In genomic region chr14:86363047-86363446, GRCh38 we compare ENCODE assay signal across 34 cellular contexts.
"Had no signal": no experiment of that assay in that cellular context is flagged by ENCODE, and none has a peak within 500 bp of the region (broad histone marks: within the 10 kb centered on the region; RNA-seq: fewer than 3 reads in every experiment).

No MANE protein-coding gene starts in this region.

- H3K36me3 Mint-ChIP-seq: activated CD4-positive, alpha-beta memory T cell treated with anti-CD3 and anti-CD28 coated beads for 36 hours; activated naive CD4-positive, alpha-beta T cell treated with anti-CD3 and anti-CD28 coated beads, Interleukin-2, amount 50 U/mL, for 72 hours; activated naive CD8-positive, alpha-beta T cell treated with anti-CD3 and anti-CD28 coated beads for 36 hours had no signal

- H3K4me3 ChIP-seq: adrenal gland, body of pancreas, breast epithelium had no signal

- H3K27ac ChIP-seq: adrenal gland, body of pancreas, brain microvascular endothelial cell, breast epithelium, VCaP had no signal

- H3K27me3 Mint-ChIP-seq: activated B cell treated with CpG ODN at 0.5 μM for 24 hours; activated CD4-positive, alpha-beta memory T cell treated with anti-CD3 and anti-CD28 coated beads for 36 hours; activated CD4-positive, alpha-beta T cell treated with anti-CD3 and anti-CD28 coated beads, Interleukin-2, amount 10 ng/mL, durations not matched to agents 24 days and 14 days; activated naive CD8-positive, alpha-beta T cell treated with anti-CD3 and anti-CD28 coated beads for 36 hours; activated T-helper 17 cell treated with anti-CD3 and anti-CD28 coated beads, Interleukin-2, amount 50 U/mL, for 72 hours had no signal

- H3K4me1 ChIP-seq: adrenal gland, body of pancreas, breast epithelium had no signal

- H3K4me3 Mint-ChIP-seq: activated B cell treated with CpG ODN at 0.5 μM for 24 hours; activated CD4-positive, alpha-beta memory T cell treated with anti-CD3 and anti-CD28 coated beads for 36 hours; activated CD4-positive, alpha-beta T cell treated with anti-CD3 and anti-CD28 coated beads, Interleukin-2, amount 10 ng/mL, durations not matched to agents 24 days and 14 days; activated naive CD4-positive, alpha-beta T cell treated with anti-CD3 and anti-CD28 coated beads for 36 hours; activated naive CD8-positive, alpha-beta T cell treated with anti-CD3 and anti-CD28 coated beads for 36 hours; activated T-cell treated with anti-CD3 and anti-CD28 coated beads, Interleukin-2, amount 50 U/mL, for 4 hours; activated T-cell treated with anti-CD3 and anti-CD28 coated beads, Interleukin-2, amount 50 U/mL, for 72 hours; activated T-helper 1 cell treated with anti-CD3 and anti-CD28 coated beads, Interleukin-12 subunit alpha, Interleukin-12 subunit beta, Interleukin-2, Interleukin-4 antibody, amounts not matched to agents 30 ng/mL and 10 ng/mL and 1 ng/mL, durations not matched to agents 14 hours and 24 hours and 36 hours; activated T-helper 17 cell treated with anti-CD3 and anti-CD28 coated beads, Interleukin-2, amount 50 U/mL, for 72 hours; T-helper 1 cell treated with Interleukin-12 subunit alpha and Interleukin-12 subunit beta and Interleukin-4 antibody, amounts not matched to agents 30 μg/mL and 1 μg/mL, for 36 hours; T-helper 2 cell treated with Interferon-gamma antibody and Interleukin-4, amounts not matched to agents 5 μg/mL and 100 μg/mL, for 36 hours had no signal

- H3K27me3 ChIP-seq: adrenal gland, body of pancreas, brain microvascular endothelial cell, breast epithelium had no signal

- H3K9me3 Mint-ChIP-seq: activated B cell treated with CpG ODN at 0.5 μM for 24 hours; activated CD4-positive, alpha-beta memory T cell treated with anti-CD3 and anti-CD28 coated beads for 36 hours; activated naive CD4-positive, alpha-beta T cell treated with anti-CD3 and anti-CD28 coated beads for 36 hours; activated naive CD4-positive, alpha-beta T cell treated with anti-CD3 and anti-CD28 coated beads, Interleukin-2, amount 50 U/mL, for 72 hours; activated naive CD8-positive, alpha-beta T cell treated with anti-CD3 and anti-CD28 coated beads for 36 hours; activated T-helper 1 cell treated with anti-CD3 and anti-CD28 coated beads, Interleukin-12 subunit alpha, Interleukin-12 subunit beta, Interleukin-2, Interleukin-4 antibody, amounts not matched to agents 30 ng/mL and 10 ng/mL and 1 ng/mL, durations not matched to agents 14 hours and 24 hours and 36 hours; activated T-helper 17 cell treated with anti-CD3 and anti-CD28 coated beads, Interleukin-2, amount 50 U/mL, for 72 hours; T-helper 2 cell treated with Interferon-gamma antibody and Interleukin-4, amounts not matched to agents 5 μg/mL and 100 μg/mL, for 36 hours had no signal

- H3K27ac Mint-ChIP-seq: activated B cell treated with CpG ODN at 0.5 μM for 24 hours; activated CD4-positive, alpha-beta memory T cell treated with anti-CD3 and anti-CD28 coated beads for 36 hours; activated CD4-positive, alpha-beta T cell treated with anti-CD3 and anti-CD28 coated beads, Interleukin-2, amount 10 ng/mL, durations not matched to agents 24 days and 14 days; activated naive CD4-positive, alpha-beta T cell treated with anti-CD3 and anti-CD28 coated beads for 36 hours; activated naive CD4-positive, alpha-beta T cell treated with anti-CD3 and anti-CD28 coated beads, Interleukin-2, amount 50 U/mL, for 72 hours; activated naive CD8-positive, alpha-beta T cell treated with anti-CD3 and anti-CD28 coated beads for 36 hours; activated T-cell treated with anti-CD3 and anti-CD28 coated beads, Interleukin-2, amount 50 U/mL, for 72 hours; activated T-helper 1 cell treated with anti-CD3 and anti-CD28 coated beads, Interleukin-12 subunit alpha, Interleukin-12 subunit beta, Interleukin-2, Interleukin-4 antibody, amounts not matched to agents 30 ng/mL and 10 ng/mL and 1 ng/mL, durations not matched to agents 14 hours and 24 hours and 36 hours; activated T-helper 17 cell treated with anti-CD3 and anti-CD28 coated beads, Interleukin-2, amount 50 U/mL, for 72 hours; T-helper 1 cell treated with Interleukin-12 subunit alpha and Interleukin-12 subunit beta and Interleukin-4 antibody, amounts not matched to agents 30 μg/mL and 1 μg/mL, for 36 hours; T-helper 2 cell treated with Interferon-gamma antibody and Interleukin-4, amounts not matched to agents 5 μg/mL and 100 μg/mL, for 36 hours had no signal

- H3K9me3 ChIP-seq: adrenal gland, body of pancreas, breast epithelium had no signal

- ATAC-seq: activated naive CD4-positive, alpha-beta T cell treated with anti-CD3 and anti-CD28 coated beads, Interleukin-2, amount 50 U/mL, for 72 hours; activated T-cell treated with anti-CD3 and anti-CD28 coated beads, Interleukin-2, amount 50 U/mL, for 4 hours; activated T-cell treated with anti-CD3 and anti-CD28 coated beads, Interleukin-2, amount 50 U/mL, for 72 hours; activated T-helper 17 cell treated with anti-CD3 and anti-CD28 coated beads, Interleukin-2, amount 50 U/mL, for 72 hours; body of pancreas had no signal

- DNase-seq: activated B cell treated with CpG ODN at 0.5 μM for 24 hours; activated CD4-positive, alpha-beta memory T cell treated with anti-CD3 and anti-CD28 coated beads for 36 hours; activated CD4-positive, alpha-beta T cell treated with anti-CD3 and anti-CD28 coated beads for 4 hours; activated CD4-positive, alpha-beta T cell treated with anti-CD3 and anti-CD28 coated beads, Interleukin-2, amount 10 ng/mL, durations not matched to agents 24 days and 14 days; activated CD4-positive, alpha-beta T cell treated with anti-CD3 and anti-CD28 coated beads, Interleukin-2, amount 50 U/mL, for 1 hour; activated CD4-positive, alpha-beta T cell treated with anti-CD3 and anti-CD28 coated beads, Interleukin-2, amount 50 U/mL, for 4 hours; activated CD4-positive, CD25-positive, alpha-beta regulatory T cell treated with anti-CD3 and anti-CD28 coated beads, Interleukin-2, amount 50 U/mL, for 72 hours; activated CD8-positive, alpha-beta memory T cell treated with anti-CD3 and anti-CD28 coated beads, Interleukin-2, amount 50 U/mL, for 4 hours; activated effector memory CD4-positive, alpha-beta T cell treated with anti-CD3 and anti-CD28 coated beads, Interleukin-2, amount 50 U/mL, for 16 hours; activated gamma-delta T cell treated with Interleukin-2 at 50 U/mL for 16 hours; activated naive CD4-positive, alpha-beta T cell; activated naive CD4-positive, alpha-beta T cell treated with anti-CD3 and anti-CD28 coated beads for 36 hours; activated naive CD4-positive, alpha-beta T cell treated with anti-CD3 and anti-CD28 coated beads, Interleukin-2, amount 50 U/mL, for 16 hours; activated naive CD8-positive, alpha-beta T cell treated with anti-CD3 and anti-CD28 coated beads for 36 hours; activated T-cell treated with anti-CD3 and anti-CD28 coated beads for 4 hours; activated T-cell treated with anti-CD3 and anti-CD28 coated beads, Interleukin-2, amount 50 U/mL, for 1 hour; activated T-cell treated with anti-CD3 and anti-CD28 coated beads, Interleukin-2, amount 50 U/mL, for 4 hours; activated T-cell treated with anti-CD3 and anti-CD28 coated beads, Interleukin-2, amount 50 U/mL, for 72 hours; adrenal gland; amniotic stem cell; aorta; body of pancreas; brain microvascular endothelial cell; central memory CD4-positive, alpha-beta T cell; T-helper 1 cell; T-helper 2 cell; T-helper 9 cell had no signal

- H3K4me1 Mint-ChIP-seq: activated B cell treated with CpG ODN at 0.5 μM for 24 hours; activated CD4-positive, alpha-beta T cell treated with anti-CD3 and anti-CD28 coated beads, Interleukin-2, amount 10 ng/mL, durations not matched to agents 24 days and 14 days; activated naive CD8-positive, alpha-beta T cell treated with anti-CD3 and anti-CD28 coated beads for 36 hours; activated T-helper 17 cell treated with anti-CD3 and anti-CD28 coated beads, Interleukin-2, amount 50 U/mL, for 72 hours had no signal

- H3K36me3 ChIP-seq: adrenal gland, brain microvascular endothelial cell, breast epithelium had no signal
